In the genomic region with DNA sequence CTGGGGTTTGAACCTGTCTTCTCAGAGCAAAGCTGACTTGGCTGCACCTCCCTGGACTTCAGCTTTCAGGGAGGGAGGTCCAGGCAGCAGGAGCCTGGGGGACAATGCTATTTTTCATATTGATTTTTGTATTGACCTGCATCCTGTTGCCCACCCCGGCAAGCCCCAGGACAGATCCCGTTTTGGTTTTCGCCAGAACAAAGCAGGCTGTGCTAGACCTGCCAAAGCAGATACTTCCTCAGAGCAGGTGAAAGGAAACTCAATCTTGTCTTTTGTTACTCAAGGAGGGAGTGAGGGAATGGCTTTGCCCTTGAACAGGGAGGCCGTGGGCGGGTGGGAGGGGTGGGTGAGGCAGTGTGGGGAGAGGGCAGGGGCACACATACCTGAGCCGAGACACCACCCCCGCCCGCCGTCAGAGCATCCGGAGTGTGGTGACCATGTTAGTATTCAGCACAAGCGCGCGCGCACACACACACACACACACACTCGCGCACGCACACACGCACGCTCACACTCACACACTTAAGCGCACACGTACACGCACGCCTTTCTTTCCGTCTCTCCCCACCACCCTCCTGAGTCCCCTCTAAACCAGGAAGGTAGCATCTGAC, we compare ENCODE assay signal across 9 cellular contexts. TPM values are rescaled to one million over a fixed set of nuclear protein-coding genes. Genes with fewer than 3 reads are reported as not detected.
DNase-seq lines count a peak whose midpoint lies in the region; ATAC-seq and TF ChIP-seq lines count a peak whose summit lies in the region.
"Had no signal": no experiment of that assay in that cellular context is flagged by ENCODE, and none has a peak within 500 bp of the region (broad histone marks: within the 10 kb centered on the region; RNA-seq: fewer than 3 reads in every experiment).

No MANE protein-coding gene starts in this region.

- H3K9me3 ChIP-seq in esophagus muscularis mucosa, result no peaks in the 10 kb centered on the region
- no peaks in the 10 kb centered on the region for H3K9me3 ChIP-seq in heart right ventricle

- TF ChIP-seq EP300 in esophagus muscularis mucosa (IDR thresholded peaks at IDR 0.05), result no peak

- peaks cover 16% of the 10 kb centered on the region for H3K27me3 Mint-ChIP-seq in GM23338 (ENCODE audit: insufficient read depth, low read depth, poor library complexity)
- H3K27me3 Mint-ChIP-seq: stimulated activated memory B cell treated with anti-CD40 and anti-IgM and Interleukin-4, amounts not matched to agents 10 μg/mL and 1 μg/mL and 100 μg/mL, for 72 hours had no signal

- peaks cover 36% of the 10 kb centered on the region for H3K4me1 Mint-ChIP-seq in GM23338

- peak overlapping the region; percentile 49; the same call in 1 of the 3 replicates for H3K4me3 Mint-ChIP-seq in GM23338
- H3K4me3 Mint-ChIP-seq: stimulated activated memory B cell treated with anti-CD40 and anti-IgM and Interleukin-4, amounts not matched to agents 10 μg/mL and 1 μg/mL and 100 μg/mL, for 72 hours had no signal

- no peaks in the 10 kb centered on the region for H3K36me3 ChIP-seq in GM23338 (ENCODE audit: insufficient read depth)
- H3K36me3 ChIP-seq in esophagus muscularis mucosa, result no peaks in the 10 kb centered on the region
- no peaks in the 10 kb centered on the region for H3K36me3 ChIP-seq in heart right ventricle

- peak overlapping the region; percentile 65 for H3K4me2 ChIP-seq in GM23338

- no peak overlapping the region for H3K27ac ChIP-seq in GM23338 (ENCODE audit: low read depth)
- peak overlapping the region; percentile 77 to 83 (median 82) for H3K27ac ChIP-seq in esophagus muscularis mucosa (replicated peaks in 1 of 4)
- H3K27ac ChIP-seq in skin epidermis, result peak overlapping the region in 19 of 21 experiments; percentile 29 to 84 (median 73)
- peak overlapping the region in 4 of 10 donors; percentile 7 to 79 (median 42) for H3K27ac ChIP-seq in heart right ventricle

- H3K4me3 ChIP-seq in GM23338, result no peak overlapping the region; the same call in 1 of the 2 replicates
- peak overlapping the region in 1 of 4 donors; percentile 4 for H3K4me3 ChIP-seq in esophagus muscularis mucosa
- H3K4me3 ChIP-seq in skin epidermis, result peak overlapping the region in 1 of 7 experiments; percentile 21
- H3K4me3 ChIP-seq in heart right ventricle, result no peak overlapping the region

- intact Hi-C loops in esophagus muscularis mucosa (cut with DNase I), result loop anchor here (1.0 kb wide), 1 partner anchor 44 kb away; no protein-coding TSS in a partner anchor
- intact Hi-C loops in heart right ventricle (cut with DNase I), result loop anchor here in 1 of 10 donors (5.0 kb wide), 1 partner anchor 43 kb away; no protein-coding TSS in a partner anchor

- no peaks in the 10 kb centered on the region for H3K9me2 ChIP-seq in GM23338 (ENCODE audit: insufficient read depth)

- peak overlapping the region; percentile 65; the same call in 1 of the 2 replicates for H3K27ac Mint-ChIP-seq in GM23338
- H3K27ac Mint-ChIP-seq: stimulated activated memory B cell treated with anti-CD40 and anti-IgM and Interleukin-4, amounts not matched to agents 10 μg/mL and 1 μg/mL and 100 μg/mL, for 72 hours had no signal

- H3K4me1 ChIP-seq in GM23338 (ENCODE audit: insufficient read depth) (peaks cover 29% of the 10 kb centered on the region), esophagus muscularis mucosa (peaks cover 67 to 89% (median 74%) of the 10 kb centered on the region in 4 donors), heart right ventricle (peaks cover 22 to 87% (median 73%) of the 10 kb centered on the region in 9 donors)

- DNase-seq in GM23338 (ENCODE audit: low spot score) (no peak), esophagus muscularis mucosa (ENCODE audit: extremely low spot score) (no peak), NCI-H446 (lab: John Stamatoyannopoulos, UW) (no peak), heart right ventricle (no peak), occipital lobe (lab: John Stamatoyannopoulos, UW) (no peak)
- peak; percentile 77 for DNase-seq in activated CD8-positive, alpha-beta memory T cell treated with anti-CD3 and anti-CD28 coated beads, Interleukin-2, amount 50 U/mL, for 4 hours

- no peaks in the 10 kb centered on the region for H3K9me3 Mint-ChIP-seq in GM23338
- H3K9me3 Mint-ChIP-seq: stimulated activated memory B cell treated with anti-CD40 and anti-IgM and Interleukin-4, amounts not matched to agents 10 μg/mL and 1 μg/mL and 100 μg/mL, for 72 hours had no signal

- H3K36me3 Mint-ChIP-seq in GM23338 (ENCODE audit: low read depth), result no peaks in the 10 kb centered on the region

- no peak for TF ChIP-seq POLR2A in esophagus muscularis mucosa (IDR thresholded peaks at IDR 0.05; ENCODE audit: low read depth)

- WGBS in esophagus muscularis mucosa, result 71% methylated on average over 10 of the region's 24 CpGs
- WGBS in heart right ventricle, 2 donors, result 89 to 90% methylated on average over 23 to 24 of the region's 24 CpGs

- TF ChIP-seq CTCF in GM23338 (conservative IDR thresholded peaks at IDR 0.05; ENCODE audit: low read depth in 2 of 2), result no peak
- TF ChIP-seq CTCF in esophagus muscularis mucosa (IDR thresholded peaks at IDR 0.05), result no peak
- TF ChIP-seq CTCF in heart right ventricle (IDR thresholded peaks at IDR 0.05), result no peak

- peak overlapping the region; percentile 94 for H2AFZ ChIP-seq in GM23338

- peak; percentile 18 for ATAC-seq in GM23338
- no peak for ATAC-seq in GM19351 (IDR thresholded peaks at IDR 0.05; ENCODE audit: unreplicated experiment)
- ATAC-seq in heart right ventricle, result no peak
- ATAC-seq: stimulated activated memory B cell treated with anti-CD40 and anti-IgM and Interleukin-4, amounts not matched to agents 10 μg/mL and 1 μg/mL and 100 μg/mL, for 72 hours had no signal

- no peaks in the 10 kb centered on the region for H3K79me2 ChIP-seq in GM23338 (replicated peaks; ENCODE audit: insufficient read depth)

- H3F3A ChIP-seq in GM23338 (replicated peaks; ENCODE audit: low read depth), result no peaks in the 10 kb centered on the region

- H3K27me3 ChIP-seq in GM23338 (ENCODE audit: insufficient read depth) (0 out of 2 replicates have a peak, but pooled peaks cover 8% of the 10 kb centered on the region), esophagus muscularis mucosa (no peaks in the 10 kb centered on the region), heart right ventricle (no peaks in the 10 kb centered on the region)

- H4K20me1 ChIP-seq in GM23338 (replicated peaks; ENCODE audit: insufficient read depth), result no peaks in the 10 kb centered on the region

TF ChIP-seq in GM23338, 12 proteins besides CTCF, POLR2A, EP300 and RAD21 (continues in another document):
- no peak for TF ChIP-seq NANOG (IDR thresholded peaks at IDR 0.05; ENCODE audit: borderline replicate concordance)

RNA-seq across cellular contexts. Expression of a gene that starts 59.5 kb away (rescaled TPM):
- total RNA-seq in GM23338 (2014; rRNA removed; shearing (Covaris generic)), result 0.87 and 2.1 TPM in 2 replicates
- polyA plus RNA-seq in GM23338 (2016; fragmentation: Nextera tagmentation; extraction: Ambion mirVana) (0.75 and 0.89 TPM in 2 replicates), heart right ventricle (10 to 100 TPM; 13.8 to 17.5 TPM)
- total RNA-seq in esophagus muscularis mucosa (10 to 100 TPM; 18.7 to 41.3 (median 28.3) TPM), heart right ventricle (10 to 100 TPM; 15.8 to 32.0 (median 20.9) TPM), occipital lobe (14.3 TPM)
